In the genomic region with DNA sequence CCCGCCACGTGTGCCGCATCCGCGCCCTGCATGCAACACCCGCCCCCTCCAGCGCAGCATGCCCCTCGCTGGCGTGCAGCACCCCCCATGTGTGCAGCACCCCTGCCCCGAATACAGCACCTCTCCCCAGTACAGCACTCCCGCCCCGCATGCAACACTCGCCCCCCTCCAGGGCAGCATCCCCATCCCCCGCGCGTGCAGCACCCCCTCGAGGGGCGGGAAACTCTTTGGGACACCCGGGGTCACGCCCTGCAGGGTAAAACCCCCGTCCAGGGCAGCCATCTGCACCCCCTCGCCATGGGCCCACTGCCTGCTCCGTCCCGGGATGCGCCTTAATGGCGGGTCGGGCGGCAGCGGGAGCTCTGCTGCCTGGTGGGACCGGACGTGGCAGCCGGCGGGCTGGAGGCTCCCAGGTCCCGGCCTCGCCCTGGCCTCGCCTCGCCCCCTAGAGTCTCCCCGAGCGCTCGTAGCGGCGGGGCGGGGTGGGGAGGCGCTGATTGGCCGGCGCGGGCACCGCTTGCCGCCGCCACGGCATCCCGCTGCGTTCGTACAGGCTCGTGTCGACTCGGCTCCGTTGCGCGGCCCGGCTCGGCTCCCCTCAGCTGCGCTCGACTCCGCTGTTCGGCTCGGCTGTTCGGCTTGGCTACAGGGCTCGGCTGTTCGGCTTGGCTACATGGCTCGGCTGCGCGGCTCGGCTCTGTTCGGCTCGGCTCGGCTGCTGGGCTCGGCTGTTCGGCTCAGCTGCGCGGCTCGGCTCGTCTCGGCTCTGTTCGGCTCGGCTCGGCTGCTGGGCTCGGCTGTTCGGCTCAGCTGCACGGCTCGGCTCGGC, we compare ENCODE assay signal across 8 cellular contexts. TPM values are rescaled to one million over a fixed set of nuclear protein-coding genes. Genes with fewer than 3 reads are reported as not detected.
DNase-seq lines count a peak whose midpoint lies in the region; ATAC-seq and TF ChIP-seq lines count a peak whose summit lies in the region.

No MANE protein-coding gene starts in this region.

- H3F3A ChIP-seq in PC-9 (ENCODE audit: insufficient read depth, low read depth), result no peaks in the 10 kb centered on the region

- no peaks in the 10 kb centered on the region for H3K36me3 Mint-ChIP-seq in activated T-helper 1 cell treated with anti-CD3 and anti-CD28 coated beads, Interleukin-12 subunit alpha, Interleukin-12 subunit beta, Interleukin-2, Interleukin-4 antibody, amounts not matched to agents 30 ng/mL and 10 ng/mL and 1 ng/mL, durations not matched to agents 14 hours and 24 hours and 36 hours (ENCODE audit: low read depth)

- H3K9me3 Mint-ChIP-seq in activated T-helper 1 cell treated with anti-CD3 and anti-CD28 coated beads, Interleukin-12 subunit alpha, Interleukin-12 subunit beta, Interleukin-2, Interleukin-4 antibody, amounts not matched to agents 30 ng/mL and 10 ng/mL and 1 ng/mL, durations not matched to agents 14 hours and 24 hours and 36 hours, result no peaks in the 10 kb centered on the region

- peaks cover 5% of the 10 kb centered on the region for H3K4me1 Mint-ChIP-seq in activated T-helper 1 cell treated with anti-CD3 and anti-CD28 coated beads, Interleukin-12 subunit alpha, Interleukin-12 subunit beta, Interleukin-2, Interleukin-4 antibody, amounts not matched to agents 30 ng/mL and 10 ng/mL and 1 ng/mL, durations not matched to agents 14 hours and 24 hours and 36 hours (ENCODE audit: low read depth)

- peak overlapping the region; percentile 30 for H3K4me3 Mint-ChIP-seq in activated T-helper 1 cell treated with anti-CD3 and anti-CD28 coated beads, Interleukin-12 subunit alpha, Interleukin-12 subunit beta, Interleukin-2, Interleukin-4 antibody, amounts not matched to agents 30 ng/mL and 10 ng/mL and 1 ng/mL, durations not matched to agents 14 hours and 24 hours and 36 hours

- peak; percentile 85 for ATAC-seq in GM21528 (IDR thresholded peaks at IDR 0.05; ENCODE audit: low FRiP score, unreplicated experiment)

- no peaks in the 10 kb centered on the region for H4K20me1 ChIP-seq in PC-9 (ENCODE audit: insufficient read depth)

- CTCF ChIA-PET in PC-9 (lab: Charles Lee), result no interaction called here

- H3K9me2 ChIP-seq in PC-9 (ENCODE audit: insufficient read depth), result no peaks in the 10 kb centered on the region

- DNase-seq in COR-L47 (lab: John Stamatoyannopoulos, UW) (peak; percentile 98), HuH-7.5 (ENCODE audit: low spot score) (peak; percentile 98), PC-9 (peak; percentile 68 to 94), fibroblast of gingiva (ENCODE audit: low read depth) (peak; percentile 94), myocyte (ENCODE audit: low read depth) (peak; percentile 93)
- DNase-seq in activated T-helper 1 cell treated with anti-CD3 and anti-CD28 coated beads, Interleukin-12 subunit alpha, Interleukin-12 subunit beta, Interleukin-2, Interleukin-4 antibody, amounts not matched to agents 30 ng/mL and 10 ng/mL and 1 ng/mL, durations not matched to agents 14 hours and 24 hours and 36 hours (ENCODE audit: low spot score), result peak; percentile 93
- peak; percentile 90 for DNase-seq in stimulated activated CD8-positive, alpha-beta memory T cell treated with anti-CD3 and anti-CD28 coated beads, Interleukin-7, amount 100 ng/mL, for 24 hours (ENCODE audit: low read depth)

- no peak overlapping the region for H3K27ac Mint-ChIP-seq in activated T-helper 1 cell treated with anti-CD3 and anti-CD28 coated beads, Interleukin-12 subunit alpha, Interleukin-12 subunit beta, Interleukin-2, Interleukin-4 antibody, amounts not matched to agents 30 ng/mL and 10 ng/mL and 1 ng/mL, durations not matched to agents 14 hours and 24 hours and 36 hours

- H3K4me1 ChIP-seq in PC-9 (replicated peaks; ENCODE audit: insufficient read depth), result no peaks in the 10 kb centered on the region

- H3K9me3 ChIP-seq in PC-9 (ENCODE audit: insufficient read depth, low read depth), result no peaks in the 10 kb centered on the region

- H3K27ac ChIP-seq in PC-9, result no peak overlapping the region

- POLR2A ChIA-PET in PC-9 (lab: Charles Lee; ENCODE audit: unreplicated experiment), result no interaction called here

- no peaks in the 10 kb centered on the region for H3K27me3 ChIP-seq in PC-9 (ENCODE audit: insufficient read depth, low read depth)

- H3K27me3 Mint-ChIP-seq in activated T-helper 1 cell treated with anti-CD3 and anti-CD28 coated beads, Interleukin-12 subunit alpha, Interleukin-12 subunit beta, Interleukin-2, Interleukin-4 antibody, amounts not matched to agents 30 ng/mL and 10 ng/mL and 1 ng/mL, durations not matched to agents 14 hours and 24 hours and 36 hours (ENCODE audit: insufficient read depth), result peaks cover 33% of the 10 kb centered on the region

- H3K79me2 ChIP-seq in PC-9 (ENCODE audit: low read depth), result no peaks in the 10 kb centered on the region

- TF ChIP-seq CTCF in PC-9 (conservative IDR thresholded peaks at IDR 0.05), result no peak

- no peaks in the 10 kb centered on the region for H3K36me3 ChIP-seq in PC-9 (ENCODE audit: low read depth)

- intact Hi-C loops in PC-9 (cut with micrococcal nuclease; ENCODE audit: unreplicated experiment), result loop anchor here (5.0 kb wide), 3 partner anchors 52 to 187 kb away; a partner anchor contains a TSS
- intact Hi-C loops in activated T-helper 1 cell treated with anti-CD3 and anti-CD28 coated beads, Interleukin-12 subunit alpha, Interleukin-12 subunit beta, Interleukin-2, Interleukin-4 antibody, amounts not matched to agents 30 ng/mL and 10 ng/mL and 1 ng/mL, durations not matched to agents 14 hours and 24 hours and 36 hours (cut with micrococcal nuclease), result loop anchor here (1.0 to 10.0 kb wide), 5 partner anchors 79 to 695 kb away; a partner anchor contains a TSS

- H3K4me3 ChIP-seq in PC-9, result peak overlapping the region; percentile 26; the same call in 1 of the 2 replicates

- no TSS peak for BruUV-seq in PC-9 (replicated peaks; lab: Mats Ljungman, UMichigan)

- no peak overlapping the region for H2AFZ ChIP-seq in PC-9

- peak overlapping the region; percentile 60 for H3K4me2 ChIP-seq in PC-9

RNA-seq across cellular contexts. Expression of a gene that starts 0.4 kb away (rescaled TPM):
- total RNA-seq in PC-9 (2021) (2.7 and 2.9 TPM in 2 replicates), myocyte (0.21 and 0.70 TPM in 2 replicates)
- total RNA-seq in activated T-helper 1 cell treated with anti-CD3 and anti-CD28 coated beads, Interleukin-12 subunit alpha, Interleukin-12 subunit beta, Interleukin-2, Interleukin-4 antibody, amounts not matched to agents 30 ng/mL and 10 ng/mL and 1 ng/mL, durations not matched to agents 14 hours and 24 hours and 36 hours, result 0.36 and 0.47 TPM in 2 replicates
- polyA plus RNA-seq in myocyte (2012), result 1.1 TPM
